In the genomic region with DNA sequence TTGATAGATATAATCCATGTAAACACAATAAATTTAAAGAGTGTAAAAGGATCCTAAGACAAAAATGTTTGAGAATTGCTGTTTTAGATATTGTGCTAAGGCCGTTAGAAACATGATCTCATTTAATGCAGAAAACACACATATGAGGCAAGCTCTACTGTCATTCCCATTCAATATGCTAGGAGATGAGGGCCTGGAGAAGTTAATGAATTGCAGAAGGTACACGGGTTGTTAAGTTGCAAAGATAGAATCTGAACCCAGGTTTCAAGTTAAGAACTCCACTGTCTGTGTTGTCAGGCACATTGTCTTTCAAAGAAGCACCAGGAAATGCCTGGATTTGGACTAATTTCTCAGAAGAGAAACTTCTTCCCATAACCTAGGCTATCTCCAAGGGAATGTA, we compare ENCODE assay signal across 22 cellular contexts.
DNase-seq lines count a peak whose midpoint lies in the region; ATAC-seq, FAIRE-seq and TF ChIP-seq lines count a peak whose summit lies in the region.
"Had no signal": no experiment of that assay in that cellular context is flagged by ENCODE, and none has a peak within 500 bp of the region (broad histone marks: within the 10 kb centered on the region; RNA-seq: fewer than 3 reads in every experiment).

No MANE protein-coding gene starts in this region.

- DNase-seq in caudate nucleus (lab: John Stamatoyannopoulos, UW) (no peak), kidney (no peak), renal cortical epithelial cell (ENCODE audit: low read depth) (peak; percentile 53), urothelium cell line (ENCODE audit: low spot score) (no peak), SHP77 (lab: John Stamatoyannopoulos, UW) (no peak), NCI-H2081 (lab: John Stamatoyannopoulos, UW) (no peak)
- DNase-seq: ACHN; BE2C; C1 segment of cervical spinal cord; CD4-positive, CD25-positive, alpha-beta regulatory T cell; CD8-positive, alpha-beta memory T cell; COR-L47; DMS 273 treated with DMSO at 0.1 percent for 48 hours; DMS53; DND-41; EL; GM23248 had no signal

- intact Hi-C loops in kidney (cut with DNase I), result no loop called here

- FAIRE-seq in kidney (lab: Jason Lieb, UNC), result peak; percentile 11
- no peak for FAIRE-seq in urothelium cell line (lab: Jason Lieb, UNC)
- FAIRE-seq: A204.1, GM12878 had no signal

- TF ChIP-seq CTCF in kidney (IDR thresholded peaks at IDR 0.05; ENCODE audit: borderline replicate concordance, extremely low read depth, insufficient read depth), result no peak

- no peak overlapping the region for H3K9ac ChIP-seq in kidney (ENCODE audit: low read length in 2 of 2)
- H3K9ac ChIP-seq: GM23248 had no signal

- H3K36me3 ChIP-seq in kidney (ENCODE audit: control insufficient read depth in 1 of 2, insufficient read depth in 2 of 2, low read length in 2 of 2), result peaks cover 0 to 3% of the 10 kb centered on the region in 2 donors
- H3K36me3 ChIP-seq: BE2C, HAP-1 had no signal

- peaks cover 5 to 8% of the 10 kb centered on the region in 2 donors for H3K4me1 ChIP-seq in kidney (ENCODE audit: control insufficient read depth in 1 of 2, insufficient read depth in 1 of 2, low read depth in 1 of 2, low read length in 2 of 2)
- H3K4me1 ChIP-seq: BE2C had no signal

- no peak overlapping the region for H3K4me3 ChIP-seq in kidney (ENCODE audit: low read length in 2 of 2)
- H3K4me3 ChIP-seq: GM12878, GM23248, HAP-1 had no signal

- H3K9me3 ChIP-seq in kidney (ENCODE audit: control insufficient read depth in 1 of 2, low read length in 2 of 2), result no peaks in the 10 kb centered on the region
- H3K9me3 ChIP-seq: BE2C, HAP-1 had no signal

- no peak for ATAC-seq in GM21825 (IDR thresholded peaks at IDR 0.05; ENCODE audit: unreplicated experiment)
- ATAC-seq: GM12878 had no signal

- H3K27ac ChIP-seq in caudate nucleus (ENCODE audit: low read depth, low read length) (peak overlapping the region; percentile 39), kidney (ENCODE audit: low read depth in 2 of 2, low read length in 2 of 2) (no peak overlapping the region)
- H3K27ac ChIP-seq: GM23248, HL-60 had no signal
